Comparison of ENCODE assay signal across 31 cellular contexts in genomic region chr10:85311599-85312337, GRCh38.
"Had no signal": no experiment of that assay in that cellular context is flagged by ENCODE, and none has a peak within 500 bp of the region (broad histone marks: within the 10 kb centered on the region; RNA-seq: fewer than 3 reads in every experiment).

No MANE protein-coding gene starts in this region.

- H3K4me3 Mint-ChIP-seq: activated CD4-positive, alpha-beta memory T cell treated with anti-CD3 and anti-CD28 coated beads, Interleukin-2, amount 10 ng/mL, durations not matched to agents 7 days and 5 days; activated CD4-positive, alpha-beta T cell treated with anti-CD3 and anti-CD28 coated beads for 36 hours; activated naive CD4-positive, alpha-beta T cell treated with anti-CD3 and anti-CD28 coated beads, Interleukin-2, amount 50 U/mL, for 24 hours; activated T-cell treated with anti-CD3 and anti-CD28 coated beads, Interleukin-2, amount 50 U/mL, for 72 hours; T-cell had no signal

- H3K36me3 ChIP-seq: breast epithelium had no signal

- H3K27ac Mint-ChIP-seq: activated CD4-positive, alpha-beta memory T cell treated with anti-CD3 and anti-CD28 coated beads, Interleukin-2, amount 10 ng/mL, durations not matched to agents 7 days and 5 days; activated CD4-positive, alpha-beta T cell treated with anti-CD3 and anti-CD28 coated beads for 36 hours; activated naive CD4-positive, alpha-beta T cell treated with anti-CD3 and anti-CD28 coated beads, Interleukin-2, amount 50 U/mL, for 24 hours; activated T-cell treated with anti-CD3 and anti-CD28 coated beads, Interleukin-2, amount 50 U/mL, for 72 hours; T-cell had no signal

- H3K27me3 Mint-ChIP-seq: activated CD4-positive, alpha-beta memory T cell treated with anti-CD3 and anti-CD28 coated beads, Interleukin-2, amount 10 ng/mL, durations not matched to agents 7 days and 5 days; activated naive CD4-positive, alpha-beta T cell treated with anti-CD3 and anti-CD28 coated beads, Interleukin-2, amount 50 U/mL, for 24 hours; T-cell had no signal

- H3K4me3 ChIP-seq: breast epithelium, SK-N-MC had no signal

- H3K9me3 ChIP-seq: breast epithelium had no signal

- H3K27me3 ChIP-seq: breast epithelium had no signal

- ATAC-seq: activated CD4-positive, alpha-beta T cell treated with anti-CD3 and anti-CD28 coated beads for 36 hours; activated T-cell treated with anti-CD3 and anti-CD28 coated beads, Interleukin-2, amount 50 U/mL, for 72 hours; Panc1; Right ventricle myocardium inferior; T-cell had no signal

- H3K9me3 Mint-ChIP-seq: activated CD4-positive, alpha-beta memory T cell treated with anti-CD3 and anti-CD28 coated beads, Interleukin-2, amount 10 ng/mL, durations not matched to agents 7 days and 5 days; activated naive CD4-positive, alpha-beta T cell treated with anti-CD3 and anti-CD28 coated beads, Interleukin-2, amount 50 U/mL, for 24 hours; activated T-cell treated with anti-CD3 and anti-CD28 coated beads, Interleukin-2, amount 50 U/mL, for 72 hours; T-cell had no signal

- H3K36me3 Mint-ChIP-seq: activated naive CD4-positive, alpha-beta T cell treated with anti-CD3 and anti-CD28 coated beads, Interleukin-2, amount 50 U/mL, for 24 hours; T-cell had no signal

- H3K4me1 Mint-ChIP-seq: activated CD4-positive, alpha-beta memory T cell treated with anti-CD3 and anti-CD28 coated beads, Interleukin-2, amount 10 ng/mL, durations not matched to agents 7 days and 5 days; activated CD4-positive, alpha-beta T cell treated with anti-CD3 and anti-CD28 coated beads for 36 hours; activated naive CD4-positive, alpha-beta T cell treated with anti-CD3 and anti-CD28 coated beads, Interleukin-2, amount 50 U/mL, for 24 hours; T-cell had no signal

- H3K4me1 ChIP-seq: breast epithelium had no signal

- H3K27ac ChIP-seq: breast epithelium, SK-N-MC had no signal

- DNase-seq: activated CD4-positive, alpha-beta memory T cell treated with anti-CD3 and anti-CD28 coated beads, Interleukin-2, amount 10 ng/mL, durations not matched to agents 7 days and 5 days; activated CD4-positive, alpha-beta T cell treated with anti-CD3 and anti-CD28 coated beads for 36 hours; activated CD4-positive, alpha-beta T cell treated with anti-CD3 and anti-CD28 coated beads, Interleukin-2, amount 50 U/mL, for 1 hour; activated CD4-positive, CD25-positive, alpha-beta regulatory T cell; activated CD8-positive, alpha-beta memory T cell treated with anti-CD3 and anti-CD28 coated beads, Interleukin-2, amount 50 U/mL, for 4 hours; activated naive CD4-positive, alpha-beta T cell; activated T-cell treated with anti-CD3 and anti-CD28 coated beads, Interleukin-2, amount 50 U/mL, for 72 hours; aorta; central memory CD4-positive, alpha-beta T cell; Kasumi-1; KBM-7; NCI-H1092; NCI-H1417 treated with DMSO at 0.1 percent for 48 hours; NCI-H1694 treated with DMSO at 0.1 percent for 48 hours; NCI-H2081; NCI-H2171; NCI-H2227 treated with DMSO at 0.1 percent for 48 hours; NCI-H446 treated with DMSO at 0.1 percent for 48 hours; NCI-H526 treated with DMSO at 0.1 percent for 48 hours; NCI-H82; NK-92 treated with Interleukin-12 subunit alpha and Interleukin-12 subunit beta, amount 100 ng/mL, for 24 hours; OCI-M1; RPMI8226; T-cell; T-helper 2 cell; T1000 had no signal
